ENCODE assay signal across 8 cellular contexts in genomic region chr17:48505788-48506187, GRCh38.
A peak's percentile ranks its signal among the peaks of the same experiment; 100 is the strongest.
DNase-seq lines count a peak whose midpoint lies in the region; ATAC-seq lines count a peak whose summit lies in the region.

No MANE protein-coding gene starts in this region.

- peak; percentile 69 to 76 for DNase-seq in AML-193 (lab: John Stamatoyannopoulos, UW)
- DNase-seq in NCI-H345 (lab: John Stamatoyannopoulos, UW): peak; percentile 97
- DNase-seq in activated T-helper 1 cell treated with Interleukin-2 at 50 U/mL for 16 hours (ENCODE audit: low read depth): peak; percentile 15
- DNase-seq in left kidney (ENCODE audit: low read depth, low spot score): peak; percentile 65
- DNase-seq in NAMALWA (ENCODE audit: low spot score): no peak
- DNase-seq in effector CD8-positive, alpha-beta T cell (lab: John Stamatoyannopoulos, UW): no peak

- ATAC-seq in GM18858 (IDR thresholded peaks at IDR 0.05; ENCODE audit: unreplicated experiment) (peak; percentile 88), HG03064 (IDR thresholded peaks at IDR 0.05; ENCODE audit: low read depth, unreplicated experiment) (peak; percentile 70)

Comparison
In these comparisons a context has a peak if more than half of its experiments do, and no peak if none do; other contexts are left out.
1. DNase-seq: peak in AML-193 (2 of 2), NCI-H345 (single experiment), activated T-helper 1 cell treated with Interleukin-2 at 50 U/mL for 16 hours (single experiment) and left kidney (single experiment); none in NAMALWA (single experiment) and effector CD8-positive, alpha-beta T cell (single experiment).